In the genomic region with DNA sequence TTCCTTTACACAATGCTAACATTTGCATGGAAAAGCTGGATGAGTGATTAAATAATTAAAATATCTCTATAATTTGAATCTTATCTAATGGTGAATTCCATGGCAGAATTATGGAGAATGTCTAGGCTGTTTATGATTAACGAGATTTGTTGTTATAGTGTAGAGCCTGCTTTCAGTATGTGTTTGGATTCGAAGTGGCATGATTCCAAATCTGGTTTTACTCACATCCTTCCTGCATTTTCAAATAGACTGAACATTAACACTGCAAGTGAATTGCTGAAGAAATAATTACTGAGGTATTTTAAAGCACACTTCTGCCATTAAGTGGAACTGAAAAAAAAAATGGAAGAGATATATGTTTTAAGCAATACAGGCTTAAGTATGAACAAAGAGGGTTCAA, we compare ENCODE assay signal across 16 cellular contexts. TPM values are rescaled to one million over a fixed set of nuclear protein-coding genes. Genes with fewer than 3 reads are reported as not detected.
DNase-seq lines count a peak whose midpoint lies in the region; ATAC-seq and TF ChIP-seq lines count a peak whose summit lies in the region.
"Had no signal": no experiment of that assay in that cellular context is flagged by ENCODE, and none has a peak within 500 bp of the region (broad histone marks: within the 10 kb centered on the region; RNA-seq: fewer than 3 reads in every experiment).

No MANE protein-coding gene starts in this region.

- no peaks in the 10 kb centered on the region for H3K9me3 ChIP-seq in SK-N-SH
- H3K9me3 ChIP-seq in adrenal gland (replicated peaks in 1 of 3) = no peaks in the 10 kb centered on the region
- H3K9me3 ChIP-seq: gastrocnemius medialis, sigmoid colon, upper lobe of left lung had no signal

- H3K9ac ChIP-seq in SK-N-SH = no peak overlapping the region

- no peaks in the 10 kb centered on the region for H3K9me2 ChIP-seq in SK-N-SH

- H3F3A ChIP-seq in SK-N-SH (replicated peaks; ENCODE audit: insufficient read depth) = peaks cover 45% of the 10 kb centered on the region

- 32% methylated on average over 2 of the region's 2 CpGs for WGBS in SK-N-SH (ENCODE audit: low lambda C conversion rate)
- whole genome bisulfite sequencing in adrenal gland, 4 donors = 47 to 66% (median 58%) methylated on average over 2 of the region's 2 CpGs

- TF ChIP-seq RAD21 in SK-N-SH (IDR thresholded peaks at IDR 0.05; ENCODE audit: low read length) = no peak

- no peak for TF ChIP-seq CTCF in SK-N-SH (IDR thresholded peaks at IDR 0.05)
- TF ChIP-seq CTCF in adrenal gland (IDR thresholded peaks at IDR 0.05) = no peak

- POLR2A ChIA-PET in SK-N-SH (lab: Yijun Ruan, JAX) = no interaction called here

- ATAC-seq in SK-N-SH treated with all-trans-retinoic acid at 6 μM for 48 hours = no peak
- no peak for ATAC-seq in HG02588 (IDR thresholded peaks at IDR 0.05; ENCODE audit: unreplicated experiment)
- ATAC-seq in HG02678 (IDR thresholded peaks at IDR 0.05; ENCODE audit: unreplicated experiment) = no peak
- ATAC-seq: gastrocnemius medialis had no signal

- CTCF ChIA-PET in SK-N-SH (lab: Yijun Ruan, JAX) = interaction anchor here (0.9 kb wide), 1 partner anchor 33 kb away, joined by 3 read pairs; no protein-coding TSS in a partner anchor

- H3K27ac ChIP-seq in SK-N-SH (ENCODE audit: low read depth in 2 of 2, low read length in 1 of 2) (peak overlapping the region; percentile 5 to 79; a peak in 3 of 4 replicates), adrenal gland (no peak overlapping the region)
- H3K27ac ChIP-seq: sigmoid colon, upper lobe of left lung had no signal

- no peaks in the 10 kb centered on the region for H3K36me3 ChIP-seq in SK-N-SH (replicated peaks in 1 of 2; ENCODE audit: control insufficient read depth in 1 of 2, insufficient read depth in 2 of 2, low read length in 1 of 2)
- no peaks in the 10 kb centered on the region for H3K36me3 ChIP-seq in adrenal gland (replicated peaks in 1 of 2)
- H3K36me3 ChIP-seq: gastrocnemius medialis, sigmoid colon, upper lobe of left lung had no signal

- H4K20me1 ChIP-seq in SK-N-SH (ENCODE audit: insufficient read depth) = no peaks in the 10 kb centered on the region

- TF ChIP-seq POLR2A in adrenal gland (IDR thresholded peaks at IDR 0.05) = no peak

- 0 out of 2 replicates have a peak overlapping the region, but pooled peaks have one; percentile 23 for H3K4me2 ChIP-seq in SK-N-SH

- DNase-seq in SK-N-SH = no peak
- peak; percentile 76 for DNase-seq in NCI-H69 (lab: John Stamatoyannopoulos, UW)
- DNase-seq in fibroblast of gingiva (ENCODE audit: low read depth) = peak; percentile 50
- no peak for DNase-seq in adrenal gland
- DNase-seq in activated CD4-positive, alpha-beta T cell treated with anti-CD3 and anti-CD28 coated beads, Interleukin-2, amount 50 U/mL, for 1 hour = no peak
- DNase-seq: activated T-cell treated with anti-CD3 and anti-CD28 coated beads, Interleukin-2, amount 50 U/mL, for 1 hour; amniotic stem cell; gastrocnemius medialis; hypothalamus; NCI-H1048; NCI-H524; sigmoid colon; upper lobe of left lung had no signal

- H3K4me3 ChIP-seq in SK-N-SH (ENCODE audit: low read depth in 2 of 2, low read length in 1 of 2) = no peak overlapping the region
- no peak overlapping the region for H3K4me3 ChIP-seq in adrenal gland
- H3K4me3 ChIP-seq: gastrocnemius medialis, sigmoid colon, upper lobe of left lung had no signal

- intact Hi-C loops in adrenal gland (cut with DNase I) = loop anchor here in 1 of 2 donors (10.0 kb wide), 1 partner anchor 213 kb away; no protein-coding TSS in a partner anchor

- no peaks in the 10 kb centered on the region for H3K27me3 ChIP-seq in SK-N-SH (ENCODE audit: insufficient read depth)
- no peaks in the 10 kb centered on the region for H3K27me3 ChIP-seq in adrenal gland
- H3K27me3 ChIP-seq: gastrocnemius medialis, sigmoid colon, upper lobe of left lung had no signal

- peaks cover 13 to 26% of the 10 kb centered on the region in 2 experiments; a peak in 3 of 4 replicates for H3K4me1 ChIP-seq in SK-N-SH (ENCODE audit: control insufficient read depth in 1 of 2, insufficient read depth in 2 of 2, low read depth in 1 of 2, low read length in 1 of 2)
- H3K4me1 ChIP-seq in adrenal gland (replicated peaks in 1 of 2) = no peaks in the 10 kb centered on the region

- TF ChIP-seq EP300 in SK-N-SH (IDR thresholded peaks at IDR 0.05; ENCODE audit: borderline replicate concordance in 1 of 2, low read depth in 1 of 2, low read length in 1 of 2) = peak in 1 of 2 experiments; percentile 38; a peak in 1 of 4 replicates

- peaks cover 4% of the 10 kb centered on the region; the same call in 1 of the 2 replicates for H3K79me2 ChIP-seq in SK-N-SH (ENCODE audit: insufficient read depth)

- H2AFZ ChIP-seq in SK-N-SH (ENCODE audit: low read depth) = peak overlapping the region; percentile 6; the same call in 1 of the 2 replicates

TF ChIP-seq in SK-N-SH, 30 proteins besides CTCF, POLR2A, EP300 and RAD21:
- 0 out of 2 replicates have a peak, but pooled peaks have one; percentile 12 for TF ChIP-seq TEAD4 (IDR thresholded peaks at IDR 0.05; ENCODE audit: borderline replicate concordance, insufficient read depth)
- TF ChIP-seq JUND (IDR thresholded peaks at IDR 0.05) = no peak
- no peak for TF ChIP-seq TAF1 (IDR thresholded peaks at IDR 0.05; ENCODE audit: borderline replicate concordance, low read depth, low read length)
- peak; percentile 56 for TF ChIP-seq TCF12 (IDR thresholded peaks at IDR 0.05)
- no peak for TF ChIP-seq NRF1 (IDR thresholded peaks at IDR 0.05; ENCODE audit: low read depth, low read length)
- TF ChIP-seq, protein P1, sequence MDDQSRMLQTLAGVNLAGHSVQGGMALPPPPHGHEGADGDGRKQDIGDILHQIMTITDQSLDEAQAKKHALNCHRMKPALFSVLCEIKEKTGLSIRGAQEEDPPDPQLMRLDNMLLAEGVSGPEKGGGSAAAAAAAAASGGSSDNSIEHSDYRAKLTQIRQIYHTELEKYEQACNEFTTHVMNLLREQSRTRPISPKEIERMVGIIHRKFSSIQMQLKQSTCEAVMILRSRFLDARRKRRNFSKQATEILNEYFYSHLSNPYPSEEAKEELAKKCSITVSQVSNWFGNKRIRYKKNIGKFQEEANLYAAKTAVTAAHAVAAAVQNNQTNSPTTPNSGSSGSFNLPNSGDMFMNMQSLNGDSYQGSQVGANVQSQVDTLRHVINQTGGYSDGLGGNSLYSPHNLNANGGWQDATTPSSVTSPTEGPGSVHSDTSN (IDR thresholded peaks at IDR 0.05) = peak; percentile 36; the same call in 1 of the 2 replicates
- TF ChIP-seq NFIC (IDR thresholded peaks at IDR 0.05; ENCODE audit: borderline replicate concordance) = peak; percentile 71
- TF ChIP-seq SIN3A (IDR thresholded peaks at IDR 0.05; ENCODE audit: borderline replicate concordance, low read depth, low read length) = no peak

TF ChIP-seq in SK-N-SH treated with all-trans-retinoic acid at 6 μM for 48 hours, 23 proteins besides CTCF, POLR2A, EP300 and RAD21:
- TF ChIP-seq ZNF565 (CRISPR knock-in tag; conservative IDR thresholded peaks at IDR 0.05; ENCODE audit: low read depth) = no peak
- no peak for TF ChIP-seq ARNTL (CRISPR knock-in tag; IDR thresholded peaks at IDR 0.05; ENCODE audit: borderline replicate concordance, low read depth)
- no peak for TF ChIP-seq CSDC2 (CRISPR knock-in tag; IDR thresholded peaks at IDR 0.05)
- TF ChIP-seq ZFP30 (CRISPR knock-in tag; IDR thresholded peaks at IDR 0.05) = no peak

RNA-seq across cellular contexts. Expression of a gene that starts 5.1 kb away (rescaled TPM):
- polyA plus RNA-seq in SK-N-SH (2012; rRNA removed) (85.8 and 146 TPM in 2 replicates), adrenal gland (10 to 100 TPM; 34.0 to 90.9 (median 49.0) TPM)
- polyA plus RNA-seq in SK-N-SH (2012; cell fraction: cytosol; rRNA removed) = 148 and 159 TPM in 2 replicates
- polyA plus RNA-seq in SK-N-SH (2012; cell fraction: nucleus; rRNA removed) = 72.1 and 172 TPM in 2 replicates
- total RNA-seq in adrenal gland = 100 to 1,000 TPM; 102 to 270 (median 216) TPM

Comparison
In these comparisons a context has a peak if more than half of its experiments do, and no peak if none do; other contexts are left out.
1. DNase-seq: peak in NCI-H69 (single experiment) and fibroblast of gingiva (single experiment); none in SK-N-SH (single experiment), adrenal gland (0 of 7) and activated CD4-positive, alpha-beta T cell treated with anti-CD3 and anti-CD28 coated beads, Interleukin-2, amount 50 U/mL, for 1 hour (single experiment).
2. H3K27ac ChIP-seq: peak in SK-N-SH (2 of 2); none in adrenal gland (0 of 5).